8 cellular contexts compared by ENCODE assay signal in genomic region chr13:27043013-27043412, GRCh38.
DNase-seq lines count a peak whose midpoint lies in the region; ATAC-seq and TF ChIP-seq lines count a peak whose summit lies in the region.

No MANE protein-coding gene starts in this region.

- intact Hi-C loops in activated naive CD4-positive, alpha-beta T cell treated with anti-CD3 and anti-CD28 coated beads for 36 hours (cut with micrococcal nuclease), result no loop called here
- intact Hi-C loops in sciatic nerve (cut with DNase I), result no loop called here

- no peak overlapping the region for H3K27ac Mint-ChIP-seq in activated naive CD4-positive, alpha-beta T cell treated with anti-CD3 and anti-CD28 coated beads for 36 hours

- H3K27me3 Mint-ChIP-seq in activated naive CD4-positive, alpha-beta T cell treated with anti-CD3 and anti-CD28 coated beads for 36 hours (ENCODE audit: low read depth), result peaks cover 4% of the 10 kb centered on the region

- no peaks in the 10 kb centered on the region for H3K36me3 ChIP-seq in RWPE2 (ENCODE audit: low read depth)

- DNase-seq in activated naive CD4-positive, alpha-beta T cell treated with anti-CD3 and anti-CD28 coated beads for 36 hours, result peak; percentile 10
- no peak for DNase-seq in activated naive CD4-positive, alpha-beta T cell treated with anti-CD3 and anti-CD28 coated beads, Interleukin-2, amount 50 U/mL, for 16 hours
- DNase-seq in RWPE2 (ENCODE audit: low spot score) (no peak), fibroblast of mammary gland (ENCODE audit: low read depth) (peak; percentile 99), sciatic nerve (ENCODE audit: low spot score) (no peak), GM13976 (ENCODE audit: low spot score) (no peak)
- no peak for DNase-seq in central memory CD4-positive, alpha-beta T cell

- no peaks in the 10 kb centered on the region for H3K27me3 ChIP-seq in RWPE2 (ENCODE audit: insufficient read depth, poor library complexity, severe bottlenecking)

- H3K4me3 Mint-ChIP-seq in activated naive CD4-positive, alpha-beta T cell treated with anti-CD3 and anti-CD28 coated beads for 36 hours, result no peak overlapping the region

- ATAC-seq in RWPE2 (ENCODE audit: low read depth) (peak; percentile 90), sciatic nerve (peak; percentile 91), HG02840 (IDR thresholded peaks at IDR 0.05; ENCODE audit: low FRiP score, unreplicated experiment) (no peak)

- peaks cover 2% of the 10 kb centered on the region for H3K4me1 Mint-ChIP-seq in activated naive CD4-positive, alpha-beta T cell treated with anti-CD3 and anti-CD28 coated beads for 36 hours (ENCODE audit: low read depth)

- TF ChIP-seq CTCF in RWPE2 (IDR thresholded peaks at IDR 0.05; ENCODE audit: poor library complexity, severe bottlenecking), result no peak
- no peak for TF ChIP-seq CTCF in fibroblast of mammary gland (conservative IDR thresholded peaks at IDR 0.05; ENCODE audit: control insufficient read depth, insufficient read depth, low read depth, low read length)
- TF ChIP-seq CTCF in GM13976 (IDR thresholded peaks at IDR 0.05; ENCODE audit: borderline replicate concordance, control extremely low read depth, extremely low read depth, insufficient read depth, missing control alignments), result no peak

- peaks cover 14% of the 10 kb centered on the region for H3K4me1 ChIP-seq in RWPE2 (ENCODE audit: insufficient read depth, poor library complexity, severe bottlenecking)

- no peak overlapping the region for H3K4me3 ChIP-seq in RWPE2 (ENCODE audit: severe bottlenecking)
- no peak overlapping the region for H3K4me3 ChIP-seq in fibroblast of mammary gland (ENCODE audit: control insufficient read depth, low read depth, low read length)

- in situ Hi-C loops in GM13976 (cut with MboI; ENCODE audit: low sequenced_read_pairs, unreplicated experiment), result no loop called here

- H3K36me3 Mint-ChIP-seq in activated naive CD4-positive, alpha-beta T cell treated with anti-CD3 and anti-CD28 coated beads for 36 hours (ENCODE audit: low read depth), result no peaks in the 10 kb centered on the region

- no peaks in the 10 kb centered on the region for H3K9me3 ChIP-seq in RWPE2 (ENCODE audit: severe bottlenecking)

- CTCF ChIA-PET in activated naive CD4-positive, alpha-beta T cell treated with anti-CD3 and anti-CD28 coated beads for 36 hours (lab: Charles Lee), result no interaction called here

- no peaks in the 10 kb centered on the region for H3K9me3 Mint-ChIP-seq in activated naive CD4-positive, alpha-beta T cell treated with anti-CD3 and anti-CD28 coated beads for 36 hours

- H3K27ac ChIP-seq in RWPE2 (ENCODE audit: poor library complexity, severe bottlenecking), result no peak overlapping the region

Comparison
In these comparisons a context has a peak if more than half of its experiments do, and no peak if none do; other contexts are left out.
1. DNase-seq: peak in activated naive CD4-positive, alpha-beta T cell treated with anti-CD3 and anti-CD28 coated beads for 36 hours (single experiment) and fibroblast of mammary gland (single experiment); none in activated naive CD4-positive, alpha-beta T cell treated with anti-CD3 and anti-CD28 coated beads, Interleukin-2, amount 50 U/mL, for 16 hours (single experiment), RWPE2 (single experiment), sciatic nerve (single experiment), central memory CD4-positive, alpha-beta T cell (single experiment) and GM13976 (single experiment).